ENCODE assay signal across 7 cellular contexts in the genomic region with DNA sequence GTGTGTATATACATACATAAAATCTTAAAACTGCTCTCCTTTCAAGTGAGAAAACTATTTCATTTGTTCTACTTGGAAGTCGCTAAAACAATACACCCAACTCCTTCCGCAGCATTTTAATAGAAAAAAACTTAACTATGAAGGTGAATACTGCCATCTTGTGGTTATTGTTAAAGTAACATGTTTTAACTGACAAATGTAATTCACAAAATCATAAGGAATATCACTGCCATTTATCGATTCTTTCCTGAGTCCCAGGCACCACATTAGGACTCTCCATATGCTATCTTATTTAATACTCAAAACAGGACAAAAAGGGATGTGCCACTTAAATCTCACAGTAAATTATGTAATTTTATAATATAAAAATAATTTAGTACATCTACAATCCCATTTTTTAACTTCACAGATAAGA.
DNase-seq lines count a peak whose midpoint lies in the region; ATAC-seq and TF ChIP-seq lines count a peak whose summit lies in the region.

No MANE protein-coding gene starts in this region.

- 4% methylated on average over 3 of the region's 3 CpGs for WGBS in esophagus muscularis mucosa

- POLR2A ChIA-PET in PC-9 (lab: Charles Lee; ENCODE audit: unreplicated experiment), result no interaction called here

- H2AFZ ChIP-seq in KMS-11 (ENCODE audit: low read depth), result 0 out of 2 replicates have a peak overlapping the region, but pooled peaks have one; percentile 22
- no peak overlapping the region for H2AFZ ChIP-seq in PC-9

- H3K79me2 ChIP-seq in KMS-11 (ENCODE audit: insufficient read depth, low read depth) (no peaks in the 10 kb centered on the region), PC-9 (ENCODE audit: low read depth) (no peaks in the 10 kb centered on the region)

- CTCF ChIA-PET in PC-9 (lab: Charles Lee), result no interaction called here

- no peaks in the 10 kb centered on the region for H3K36me3 Mint-ChIP-seq in progenitor cell of endocrine pancreas (ENCODE audit: insufficient read depth)

- no peak for ATAC-seq in GM19452 (IDR thresholded peaks at IDR 0.05; ENCODE audit: unreplicated experiment)
- no peak for ATAC-seq in HG03439 (IDR thresholded peaks at IDR 0.05; ENCODE audit: unreplicated experiment)

- TF ChIP-seq POLR2A in esophagus muscularis mucosa (IDR thresholded peaks at IDR 0.05; ENCODE audit: low read depth), result no peak

- DNase-seq in GM10266 (ENCODE audit: extremely low spot score) (peak; percentile 22), PC-9 (peak in 1 of 2 experiments; percentile 43), esophagus muscularis mucosa (ENCODE audit: extremely low spot score) (no peak), progenitor cell of endocrine pancreas (ENCODE audit: low spot score, unreplicated experiment) (no peak)

- no peaks in the 10 kb centered on the region for H3K9me2 ChIP-seq in PC-9 (ENCODE audit: insufficient read depth)

- H3K27me3 ChIP-seq in KMS-11 (ENCODE audit: insufficient read depth, low read depth) (no peaks in the 10 kb centered on the region), PC-9 (ENCODE audit: insufficient read depth, low read depth) (no peaks in the 10 kb centered on the region), esophagus muscularis mucosa (no peaks in the 10 kb centered on the region)

- H3K4me1 ChIP-seq in KMS-11 (ENCODE audit: low read depth, poor library complexity, severe bottlenecking) (no peaks in the 10 kb centered on the region), PC-9 (replicated peaks; ENCODE audit: insufficient read depth) (no peaks in the 10 kb centered on the region), esophagus muscularis mucosa (peaks cover 0 to 3% (median 1%) of the 10 kb centered on the region in 4 donors)

- BruUV-seq in PC-9 (replicated peaks; lab: Mats Ljungman, UMichigan), result no TSS peak

- H3K9me3 ChIP-seq in PC-9 (ENCODE audit: insufficient read depth, low read depth) (no peaks in the 10 kb centered on the region), esophagus muscularis mucosa (no peaks in the 10 kb centered on the region)

- H3K27ac ChIP-seq in KMS-11 (no peak overlapping the region), PC-9 (no peak overlapping the region), esophagus muscularis mucosa (replicated peaks in 1 of 4) (no peak overlapping the region)

- no peaks in the 10 kb centered on the region for H3K4me1 Mint-ChIP-seq in progenitor cell of endocrine pancreas (ENCODE audit: low read depth)

- H3K4me3 ChIP-seq in KMS-11 (IDR thresholded peaks at IDR 0.05; ENCODE audit: insufficient read depth, low read depth, low read length) (no peak overlapping the region), PC-9 (no peak overlapping the region), esophagus muscularis mucosa (no peak overlapping the region)

- H3K9ac ChIP-seq in KMS-11, result no peak overlapping the region

- H3K4me2 ChIP-seq in KMS-11 (no peak overlapping the region), PC-9 (no peak overlapping the region)

- no peak for TF ChIP-seq EP300 in esophagus muscularis mucosa (IDR thresholded peaks at IDR 0.05)

- peaks cover 2% of the 10 kb centered on the region for H3K27me3 Mint-ChIP-seq in progenitor cell of endocrine pancreas

- intact Hi-C loops in PC-9 (cut with micrococcal nuclease; ENCODE audit: unreplicated experiment) (loop anchor here (1.0 kb wide), 1 partner anchor 1694 kb away; no protein-coding TSS in a partner anchor), esophagus muscularis mucosa (cut with DNase I) (loop anchor here (2.0 kb wide), 1 partner anchor 1694 kb away; no protein-coding TSS in a partner anchor)

- no peaks in the 10 kb centered on the region for H4K20me1 ChIP-seq in KMS-11 (ENCODE audit: insufficient read depth)
- no peaks in the 10 kb centered on the region for H4K20me1 ChIP-seq in PC-9 (ENCODE audit: insufficient read depth)

- H3K36me3 ChIP-seq in KMS-11 (ENCODE audit: insufficient read depth) (no peaks in the 10 kb centered on the region), PC-9 (ENCODE audit: low read depth) (no peaks in the 10 kb centered on the region), esophagus muscularis mucosa (no peaks in the 10 kb centered on the region)

- TF ChIP-seq CTCF in GM10266 (IDR thresholded peaks at IDR 0.05; ENCODE audit: control insufficient read depth, insufficient read depth, low read depth, missing control alignments), result peak; percentile 36
- TF ChIP-seq CTCF in KMS-11 (conservative IDR thresholded peaks at IDR 0.05; ENCODE audit: low read depth, low read length), result peak; percentile 86
- TF ChIP-seq CTCF in PC-9 (conservative IDR thresholded peaks at IDR 0.05), result peak; percentile 74
- peak; percentile 38 to 60 (median 59) for TF ChIP-seq CTCF in esophagus muscularis mucosa (IDR thresholded peaks at IDR 0.05)
- TF ChIP-seq CTCF in progenitor cell of endocrine pancreas (IDR thresholded peaks at IDR 0.05; ENCODE audit: unreplicated experiment), result peak; percentile 70

- H3K27ac Mint-ChIP-seq in progenitor cell of endocrine pancreas, result no peak overlapping the region

- no peaks in the 10 kb centered on the region for H3K9me3 Mint-ChIP-seq in progenitor cell of endocrine pancreas (ENCODE audit: low read depth)

- H3K4me3 Mint-ChIP-seq in progenitor cell of endocrine pancreas (ENCODE audit: low read depth), result no peak overlapping the region

- H3F3A ChIP-seq in PC-9 (ENCODE audit: insufficient read depth, low read depth), result no peaks in the 10 kb centered on the region

Comparison
In these comparisons a context has a peak if more than half of its experiments do, and no peak if none do; other contexts are left out.
1. CTCF ChIP-seq: peak in every context shown above with its lines; median percentile 86 in KMS-11; 74 in PC-9; 70 in progenitor cell of endocrine pancreas; 59 in esophagus muscularis mucosa; 36 in GM10266.